ENCODE assay signal across 8 cellular contexts in the genomic region with DNA sequence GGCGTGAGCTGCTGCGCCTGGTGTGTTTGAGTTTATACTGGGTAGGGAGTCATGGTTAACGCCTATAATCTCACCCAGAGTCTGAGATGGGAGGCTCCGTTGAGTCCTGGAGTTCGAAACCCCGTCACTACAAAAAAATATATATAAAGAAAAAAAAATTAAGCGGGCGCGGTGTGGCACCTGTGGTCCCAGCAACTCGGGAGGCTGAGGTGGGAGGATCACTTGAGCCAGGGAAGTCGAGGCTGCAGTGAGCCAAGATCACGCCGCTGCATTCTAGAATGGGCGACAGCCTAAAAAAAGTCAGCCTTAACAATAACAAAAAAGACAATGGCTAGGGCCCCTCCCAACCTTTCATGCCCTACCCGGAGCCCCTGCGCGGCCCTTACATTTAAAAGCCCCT. TPM values are rescaled to one million over a fixed set of nuclear protein-coding genes. Genes with fewer than 3 reads are reported as not detected.
DNase-seq lines count a peak whose midpoint lies in the region; ATAC-seq and TF ChIP-seq lines count a peak whose summit lies in the region.

No MANE protein-coding gene starts in this region.

- H3K27me3 ChIP-seq in mucosa of stomach (ENCODE audit: control insufficient read depth, insufficient read depth, low read length), result no peaks in the 10 kb centered on the region

- H3K27ac Mint-ChIP-seq in stimulated activated naive CD8-positive, alpha-beta T cell treated with anti-CD3 and anti-CD28 coated beads, Interleukin-15, Interleukin-2, amounts not matched to agents 100 ng/mL and 50 ng/mL, for 24 hours, result peak overlapping the region; percentile 98

- peaks cover 6% of the 10 kb centered on the region for H3K4me1 ChIP-seq in mucosa of stomach (ENCODE audit: control insufficient read depth, insufficient read depth, low read length)

- ATAC-seq in stimulated activated naive CD8-positive, alpha-beta T cell treated with anti-CD3 and anti-CD28 coated beads, Interleukin-15, Interleukin-2, amounts not matched to agents 100 U/mL and 50 U/mL, for 24 hours, result no peak

- no peaks in the 10 kb centered on the region for H3K27me3 Mint-ChIP-seq in stimulated activated naive CD8-positive, alpha-beta T cell treated with anti-CD3 and anti-CD28 coated beads, Interleukin-15, Interleukin-2, amounts not matched to agents 100 ng/mL and 50 ng/mL, for 24 hours

- peak overlapping the region; percentile 92 for H3K4me3 Mint-ChIP-seq in stimulated activated naive CD8-positive, alpha-beta T cell treated with anti-CD3 and anti-CD28 coated beads, Interleukin-15, Interleukin-2, amounts not matched to agents 100 ng/mL and 50 ng/mL, for 24 hours

- H3K36me3 Mint-ChIP-seq in stimulated activated naive CD8-positive, alpha-beta T cell treated with anti-CD3 and anti-CD28 coated beads, Interleukin-15, Interleukin-2, amounts not matched to agents 100 ng/mL and 50 ng/mL, for 24 hours (ENCODE audit: low read depth), result peaks cover 5% of the 10 kb centered on the region

- peak overlapping the region; percentile 87 for H3K9ac ChIP-seq in mucosa of stomach (ENCODE audit: low read length)

- no peak for TF ChIP-seq CTCF in cardiac fibroblast (IDR thresholded peaks at IDR 0.05; ENCODE audit: low read depth, low read length)

- DNase-seq in stimulated activated naive CD8-positive, alpha-beta T cell treated with anti-CD3 and anti-CD28 coated beads, Interleukin-15, Interleukin-2, amounts not matched to agents 100 U/mL and 50 U/mL, for 24 hours, result no peak
- DNase-seq in cardiac fibroblast (ENCODE audit: low read depth in 2 of 2), result no peak
- DNase-seq in germinal center (ENCODE audit: low spot score), result no peak
- no peak for DNase-seq in NCI-H446 (lab: John Stamatoyannopoulos, UW)
- DNase-seq in T-helper 9 cell, result no peak
- DNase-seq in HT-29 (ENCODE audit: low spot score), result no peak

- H3K9me3 ChIP-seq in mucosa of stomach (ENCODE audit: control insufficient read depth, low read length), result no peaks in the 10 kb centered on the region

- H3K4me1 Mint-ChIP-seq in stimulated activated naive CD8-positive, alpha-beta T cell treated with anti-CD3 and anti-CD28 coated beads, Interleukin-15, Interleukin-2, amounts not matched to agents 100 ng/mL and 50 ng/mL, for 24 hours (ENCODE audit: low read depth), result peaks cover 27% of the 10 kb centered on the region

- no peaks in the 10 kb centered on the region for H3K9me3 Mint-ChIP-seq in stimulated activated naive CD8-positive, alpha-beta T cell treated with anti-CD3 and anti-CD28 coated beads, Interleukin-15, Interleukin-2, amounts not matched to agents 100 ng/mL and 50 ng/mL, for 24 hours

- H3K4me3 ChIP-seq in cardiac fibroblast (replicated peaks in 1 of 2; ENCODE audit: low read depth in 2 of 2, low read length in 2 of 2), result peak overlapping the region; percentile 70 to 76
- peak overlapping the region; percentile 68 for H3K4me3 ChIP-seq in mucosa of stomach (ENCODE audit: low read length)

- H3K36me3 ChIP-seq in mucosa of stomach (ENCODE audit: control insufficient read depth, insufficient read depth, low read length), result no peaks in the 10 kb centered on the region

RNA-seq across cellular contexts. Expression of a gene that starts 17.2 kb away (rescaled TPM):
- total RNA-seq in HT-29 (2014; rRNA removed; shearing (Covaris generic)), result 20.8 and 22.9 TPM in 2 replicates

RNA-seq across cellular contexts. Expression of a gene that starts 23.3 kb away (rescaled TPM):
- total RNA-seq in HT-29 (2014; rRNA removed; shearing (Covaris generic)), result 4.9 and 7.7 TPM in 2 replicates

RNA-seq across cellular contexts. Expression of a gene that starts 24.7 kb away (rescaled TPM):
- total RNA-seq in HT-29 (2014; rRNA removed; shearing (Covaris generic)), result 33.6 and 38.0 TPM in 2 replicates

RNA-seq across cellular contexts. Expression of a gene that starts 48.0 kb away (rescaled TPM):
- 7.7 and 12.2 TPM in 2 replicates for total RNA-seq in HT-29 (2014; rRNA removed; shearing (Covaris generic))
